Comparison of ENCODE assay signal across 19 cellular contexts in genomic region chr5:74390822-74391221, GRCh38.
"Had no signal": no experiment of that assay in that cellular context is flagged by ENCODE, and none has a peak within 500 bp of the region (broad histone marks: within the 10 kb centered on the region; RNA-seq: fewer than 3 reads in every experiment).

No MANE protein-coding gene starts in this region.

- H3K4me1 Mint-ChIP-seq: naive thymus-derived CD8-positive, alpha-beta T cell had no signal

- H3K36me3 Mint-ChIP-seq: naive thymus-derived CD8-positive, alpha-beta T cell had no signal

- H3K27me3 ChIP-seq: heart left ventricle, neutrophil, sigmoid colon, stomach, transverse colon had no signal

- H3K27ac Mint-ChIP-seq: endodermal cell; naive thymus-derived CD8-positive, alpha-beta T cell had no signal

- H3K9me3 ChIP-seq: heart left ventricle, mucosa of descending colon, neutrophil, sigmoid colon, thoracic aorta, transverse colon had no signal

- H3K4me3 Mint-ChIP-seq: endodermal cell; naive thymus-derived CD8-positive, alpha-beta T cell had no signal

- H3K36me3 ChIP-seq: heart left ventricle, neutrophil, sigmoid colon, stomach, thoracic aorta, transverse colon had no signal

- H3K4me3 ChIP-seq: coronary artery, heart left ventricle, mucosa of descending colon, sigmoid colon, skin epidermis, stomach, thoracic aorta, transverse colon had no signal

- H3K4me1 ChIP-seq: sigmoid colon, transverse colon had no signal

- H3K9me3 Mint-ChIP-seq: naive thymus-derived CD8-positive, alpha-beta T cell had no signal

- H3K27ac ChIP-seq: coronary artery, heart left ventricle, neutrophil, sigmoid colon, skin epidermis, stomach, thoracic aorta, transverse colon had no signal

- DNase-seq: effector CD4-positive, alpha-beta T cell; endodermal cell; erythroblast; heart left ventricle; hippocampal formation; mammary epithelial cell; mucosa of descending colon; posterior cingulate gyrus; sigmoid colon; stomach; substantia nigra; transverse colon had no signal

- FAIRE-seq: endothelial cell of umbilical vein, frontal cortex had no signal
